11 cellular contexts compared by ENCODE assay signal in the genomic region with DNA sequence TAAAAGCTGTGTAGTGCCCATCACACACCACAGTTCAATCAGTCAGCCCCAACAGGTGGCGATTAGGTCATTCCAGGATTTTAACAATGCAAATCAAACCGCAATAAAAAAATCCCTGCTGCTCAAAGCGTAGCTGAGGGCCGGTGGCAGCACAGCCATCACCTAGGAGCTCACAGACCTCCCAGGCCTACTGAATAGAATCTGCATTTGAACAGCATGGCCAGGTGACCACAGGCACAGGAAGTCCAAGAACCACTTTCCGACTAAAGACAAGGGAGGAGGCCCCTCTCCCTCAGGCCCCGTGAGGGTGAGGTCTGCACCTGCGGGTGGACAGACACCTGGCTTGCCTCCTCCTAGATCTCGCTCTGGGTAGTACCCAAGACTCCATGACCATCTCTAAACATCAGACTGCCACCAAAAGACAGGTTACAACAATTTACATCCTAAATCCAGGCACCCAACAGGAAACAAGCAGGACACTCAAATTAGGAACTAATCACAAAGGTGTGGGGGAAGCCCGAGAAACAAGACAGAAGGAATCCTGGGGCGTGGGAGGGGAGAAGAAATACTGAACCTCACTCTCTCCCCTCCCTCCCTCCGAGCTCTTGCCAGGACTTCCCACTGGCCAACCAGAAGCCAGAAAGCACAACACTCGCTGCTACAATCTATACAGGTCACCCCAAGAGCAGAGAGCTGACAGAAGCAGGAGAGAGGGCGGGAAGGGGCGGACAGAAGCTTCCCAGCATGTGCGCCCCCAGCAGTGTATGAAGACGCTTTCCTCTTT. TPM values are rescaled to one million over a fixed set of nuclear protein-coding genes. Genes with fewer than 3 reads are reported as not detected.
A peak's percentile ranks its signal among the peaks of the same experiment; 100 is the strongest.
DNase-seq lines count a peak whose midpoint lies in the region; ATAC-seq, FAIRE-seq and TF ChIP-seq lines count a peak whose summit lies in the region.
"Had no signal": no experiment of that assay in that cellular context is flagged by ENCODE, and none has a peak within 500 bp of the region (broad histone marks: within the 10 kb centered on the region; RNA-seq: fewer than 3 reads in every experiment).

No MANE protein-coding gene starts in this region.

- no peaks in the 10 kb centered on the region for H3K9me3 ChIP-seq in stomach
- H3K9me3 ChIP-seq: A549 had no signal

- TF ChIP-seq CTCF in chondrocyte (IDR thresholded peaks at IDR 0.05) (no peak), stomach (IDR thresholded peaks at IDR 0.05) (no peak)

- H3K27me3 ChIP-seq in stomach, result no peaks in the 10 kb centered on the region

- ATAC-seq in HG03280 (IDR thresholded peaks at IDR 0.05; ENCODE audit: unreplicated experiment), result peak; percentile 51
- ATAC-seq: A549 had no signal

- no peaks in the 10 kb centered on the region for H3K27me3 Mint-ChIP-seq in chondrocyte (ENCODE audit: low read depth)

- H3K4me3 ChIP-seq in stomach, result no peak overlapping the region
- H3K4me3 ChIP-seq: A549 had no signal

- FAIRE-seq in H54 (lab: Jason Lieb, UNC), result no peak
- FAIRE-seq: A549 had no signal

- no peak for TF ChIP-seq EP300 in stomach (IDR thresholded peaks at IDR 0.05)

- intact Hi-C loops in stomach (cut with DNase I; ENCODE audit: low total_unique reads), result no loop called here

- WGBS in stomach, 5 donors, result 76 to 83% (median 80%) methylated on average over 15 to 16 of the region's 16 CpGs

- no peak overlapping the region for H3K4me3 Mint-ChIP-seq in chondrocyte (ENCODE audit: unreplicated experiment)

- no peaks in the 10 kb centered on the region for H3K36me3 Mint-ChIP-seq in chondrocyte (ENCODE audit: low read depth)

- H3K9me3 Mint-ChIP-seq in chondrocyte (ENCODE audit: low read depth), result no peaks in the 10 kb centered on the region

- no peaks in the 10 kb centered on the region for H3K36me3 ChIP-seq in stomach

- peaks cover 85% of the 10 kb centered on the region for H3K4me1 Mint-ChIP-seq in chondrocyte (ENCODE audit: low read depth)

- DNase-seq in NCI-H748 (lab: John Stamatoyannopoulos, UW; ENCODE audit: unreplicated experiment) (peak; percentile 65), NCI-H748 treated with DMSO at 0.1 percent for 48 hours (lab: John Stamatoyannopoulos, UW) (no peak), chondrocyte (ENCODE audit: low spot score) (no peak), stomach (no peak), NCI-H1105 treated with DMSO at 0.1 percent for 48 hours (lab: John Stamatoyannopoulos, UW) (no peak), DMS53 treated with DMSO at 0.1 percent for 48 hours (lab: John Stamatoyannopoulos, UW; ENCODE audit: unreplicated experiment) (no peak), H54 (ENCODE audit: insufficient read length, low spot score) (no peak)
- DNase-seq: effector memory CD4-positive, alpha-beta T cell; NCI-H2227 treated with DMSO at 0.1 percent for 48 hours had no signal

- TF ChIP-seq POLR2A in stomach (IDR thresholded peaks at IDR 0.05) (no peak), H54 (IDR thresholded peaks at IDR 0.05; ENCODE audit: low read depth, low read length) (no peak)

- H3K27ac Mint-ChIP-seq in chondrocyte (ENCODE audit: unreplicated experiment), result peak overlapping the region; percentile 96

- H3K27ac ChIP-seq in stomach, result peak overlapping the region; percentile 11 to 63 (median 40)

- H3K4me1 ChIP-seq in stomach, result peaks cover 13 to 61% (median 39%) of the 10 kb centered on the region in 4 donors

RNA-seq across cellular contexts. Expression of a gene that starts 19.2 kb away (rescaled TPM):
- 77.5 to 111 TPM (median 108 TPM) in 3 replicates for total RNA-seq in chondrocyte
- 10 to 100 TPM in 4 of 5 donors, 1 to 10 TPM in 1; 2.0 to 54.6 (median 28.6) TPM for total RNA-seq in stomach
- 10 to 100 TPM in 2 of 3 donors, 1 to 10 TPM in 1; 6.0 to 24.7 (median 19.4) TPM for polyA plus RNA-seq in stomach
